1 cellular context compared by ENCODE assay signal in genomic region chr3:48248095-48248863, GRCh38.
TF ChIP-seq lines count a peak whose summit lies in the region.

No MANE protein-coding gene starts in this region.

TF ChIP-seq in endothelial cell of umbilical vein, 7 proteins besides CTCF, POLR2A, EP300 and RAD21:
- TF ChIP-seq GATA2 (IDR thresholded peaks at IDR 0.05; ENCODE audit: insufficient read depth, insufficient read length, low read depth, low read length) (no peak), FOS (IDR thresholded peaks at IDR 0.05; ENCODE audit: borderline replicate concordance, insufficient read depth, low read length) (peak; percentile 51), JUN (IDR thresholded peaks at IDR 0.05; ENCODE audit: borderline replicate concordance, insufficient read depth, insufficient read length, low read depth) (peak; percentile 24), POLR2AphosphoS5 (IDR thresholded peaks at IDR 0.05; ENCODE audit: insufficient read depth, low read depth, low read length) (no peak)
